In genomic region chr10:119201233-119201632, GRCh38 we compare ENCODE assay signal across 2 cellular contexts.
TF ChIP-seq lines count a peak whose summit lies in the region.

No MANE protein-coding gene starts in this region.

TF ChIP-seq in HepG2, 621 proteins besides CTCF, POLR2A, EP300 and RAD21:
- no peak for TF ChIP-seq THAP11 (CRISPR knock-in tag; IDR thresholded peaks at IDR 0.05)
- TF ChIP-seq ZNF607 (CRISPR knock-in tag; IDR thresholded peaks at IDR 0.05; ENCODE audit: borderline replicate concordance) = no peak
- peak; percentile 34; the same call in 1 of the 2 replicates for TF ChIP-seq FOSL2 (CRISPR knock-in tag; IDR thresholded peaks at IDR 0.05)

TF ChIP-seq in WTC11, 78 proteins besides CTCF, POLR2A, EP300 and RAD21:
- TF ChIP-seq ETV6 (CRISPR knock-in tag; IDR thresholded peaks at IDR 0.05) (no peak), PREB (CRISPR knock-in tag; IDR thresholded peaks at IDR 0.05; ENCODE audit: borderline replicate concordance) (no peak), ELF4 (CRISPR knock-in tag; IDR thresholded peaks at IDR 0.05; ENCODE audit: low read depth) (no peak), ATF1 (CRISPR knock-in tag; IDR thresholded peaks at IDR 0.05) (no peak), FOXP4 (CRISPR knock-in tag; IDR thresholded peaks at IDR 0.05) (no peak), PRDM15 (CRISPR knock-in tag; IDR thresholded peaks at IDR 0.05) (no peak), ESRRA (CRISPR knock-in tag; IDR thresholded peaks at IDR 0.05; ENCODE audit: borderline replicate concordance) (no peak), RELA (CRISPR knock-in tag; IDR thresholded peaks at IDR 0.05; ENCODE audit: borderline replicate concordance) (no peak), CDX4 (CRISPR knock-in tag; IDR thresholded peaks at IDR 0.05; ENCODE audit: borderline replicate concordance) (no peak), KAT7 (CRISPR knock-in tag; IDR thresholded peaks at IDR 0.05; ENCODE audit: borderline replicate concordance) (no peak), FOXP1 (CRISPR knock-in tag; IDR thresholded peaks at IDR 0.05; ENCODE audit: borderline replicate concordance) (no peak), NFYB (CRISPR knock-in tag; conservative IDR thresholded peaks at IDR 0.05; ENCODE audit: low read depth) (no peak), ATF3 (CRISPR knock-in tag; conservative IDR thresholded peaks at IDR 0.05) (no peak), ZNF532 (CRISPR knock-in tag; IDR thresholded peaks at IDR 0.05; ENCODE audit: borderline replicate concordance) (no peak), TEAD4 (CRISPR knock-in tag; IDR thresholded peaks at IDR 0.05) (no peak), TCF7 (CRISPR knock-in tag; IDR thresholded peaks at IDR 0.05; ENCODE audit: low read depth) (no peak)
TF ChIP-seq in WTC11: peak in this region for 0.
